In the genomic region with DNA sequence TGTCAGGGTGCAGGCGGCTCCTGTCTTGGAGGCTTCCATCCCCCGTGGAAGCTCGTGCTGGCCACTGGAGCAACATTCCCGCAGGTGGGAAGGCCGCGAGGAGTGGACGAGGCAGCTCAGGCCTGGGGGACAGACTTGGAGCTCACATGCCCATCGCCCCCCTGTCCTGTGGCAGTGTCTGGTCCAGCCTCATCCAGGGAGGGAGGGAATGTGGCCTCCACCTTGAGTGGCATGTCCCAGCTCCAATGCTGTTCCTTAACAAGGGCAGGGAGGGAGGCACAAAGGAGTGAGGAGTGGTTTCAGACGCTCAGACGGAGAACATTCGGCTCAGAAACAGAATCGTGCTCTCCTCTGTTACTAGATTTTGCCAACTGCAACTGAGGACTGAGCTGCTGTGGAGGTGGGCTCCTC, we compare ENCODE assay signal across 8 cellular contexts.
DNase-seq lines count a peak whose midpoint lies in the region; ATAC-seq and TF ChIP-seq lines count a peak whose summit lies in the region.

No MANE protein-coding gene starts in this region.

- H3K9me3 Mint-ChIP-seq in nephron: no peaks in the 10 kb centered on the region

- H3K4me3 Mint-ChIP-seq in T-helper 17 cell: peak overlapping the region; percentile 86
- peak overlapping the region; percentile 71 to 85 (median 75) for H3K4me3 Mint-ChIP-seq in nephron

- no peaks in the 10 kb centered on the region for H3K27me3 Mint-ChIP-seq in T-helper 17 cell
- no peaks in the 10 kb centered on the region for H3K27me3 Mint-ChIP-seq in nephron (ENCODE audit: low read depth)

- no peaks in the 10 kb centered on the region for H3K9me3 ChIP-seq in T-helper 17 cell (ENCODE audit: control insufficient read depth, low read length, poor library complexity, severe bottlenecking)

- H3K4me1 Mint-ChIP-seq in T-helper 17 cell: peaks cover 19% of the 10 kb centered on the region
- peaks cover 52% of the 10 kb centered on the region for H3K4me1 Mint-ChIP-seq in nephron

- H3K27ac Mint-ChIP-seq in T-helper 17 cell (peak overlapping the region; percentile 91), nephron (peak overlapping the region; percentile 87 to 98 (median 91))

- H3K36me3 Mint-ChIP-seq in T-helper 17 cell (ENCODE audit: low read depth): no peaks in the 10 kb centered on the region
- peaks cover 19% of the 10 kb centered on the region for H3K36me3 Mint-ChIP-seq in nephron (ENCODE audit: low read depth)

- TF ChIP-seq CTCF in AG10803 (conservative IDR thresholded peaks at IDR 0.05; ENCODE audit: low read length) (no peak), fibroblast of mammary gland (conservative IDR thresholded peaks at IDR 0.05; ENCODE audit: control insufficient read depth, insufficient read depth, low read depth, low read length) (no peak), nephron (IDR thresholded peaks at IDR 0.05; ENCODE audit: unreplicated experiment in 3 of 3) (no peak)

- no peak for ATAC-seq in T-helper 17 cell

- DNase-seq in AG10803 (ENCODE audit: low read depth) (peak; percentile 73), H4 (ENCODE audit: low spot score) (peak; percentile 66), T-helper 17 cell (peak in 1 of 3 donors; percentile 6), fibroblast of mammary gland (ENCODE audit: low read depth) (peak; percentile 81), MV-4-11 (lab: John Stamatoyannopoulos, UW) (no peak)
- no peak for DNase-seq in stimulated activated CD4-positive, alpha-beta T cell treated with anti-CD3 and anti-CD28 coated beads, Interleukin-15, amount 100 ng/mL, for 24 hours
- no peak for DNase-seq in stimulated activated CD8-positive, alpha-beta memory T cell treated with anti-CD3 and anti-CD28 coated beads, Interleukin-4, amount 100 ng/mL, for 48 hours

- peak overlapping the region; percentile 65 for H3K4me3 ChIP-seq in AG10803 (ENCODE audit: low read length)
- H3K4me3 ChIP-seq in fibroblast of mammary gland (ENCODE audit: control insufficient read depth, low read depth, low read length): peak overlapping the region; percentile 52

Comparison
In these comparisons a context has a peak if more than half of its experiments do, and no peak if none do; other contexts are left out.
1. DNase-seq: peak in AG10803 (single experiment), H4 (single experiment) and fibroblast of mammary gland (single experiment); none in stimulated activated CD4-positive, alpha-beta T cell treated with anti-CD3 and anti-CD28 coated beads, Interleukin-15, amount 100 ng/mL, for 24 hours (single experiment), stimulated activated CD8-positive, alpha-beta memory T cell treated with anti-CD3 and anti-CD28 coated beads, Interleukin-4, amount 100 ng/mL, for 48 hours (single experiment) and MV-4-11 (single experiment).